19 cellular contexts compared by ENCODE assay signal in the genomic region with DNA sequence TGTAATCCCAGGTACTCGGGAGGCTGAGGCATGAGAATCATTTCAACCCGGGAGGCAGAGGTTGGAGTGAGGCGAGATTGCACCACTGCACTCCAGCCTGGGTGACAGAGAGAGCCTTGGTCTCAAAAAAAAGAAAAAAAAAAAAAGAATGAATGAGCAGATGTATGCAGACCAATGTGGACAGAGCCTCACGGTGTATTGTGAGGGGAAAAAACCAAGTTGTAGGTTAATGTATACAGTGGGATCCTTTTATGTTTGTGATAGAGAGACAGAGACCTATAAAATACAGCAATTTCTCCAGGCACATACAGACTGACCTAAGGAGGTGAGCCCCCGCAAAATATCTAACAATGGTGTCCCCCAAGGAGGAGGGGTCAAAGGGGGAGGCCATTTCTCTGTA. TPM values are rescaled to one million over a fixed set of nuclear protein-coding genes. Genes with fewer than 3 reads are reported as not detected.
DNase-seq lines count a peak whose midpoint lies in the region; ATAC-seq and TF ChIP-seq lines count a peak whose summit lies in the region.
"Had no signal": no experiment of that assay in that cellular context is flagged by ENCODE, and none has a peak within 500 bp of the region (broad histone marks: within the 10 kb centered on the region; RNA-seq: fewer than 3 reads in every experiment).

No MANE protein-coding gene starts in this region.

- H3K9me3 ChIP-seq in heart right ventricle = no peaks in the 10 kb centered on the region
- no peaks in the 10 kb centered on the region for H3K9me3 ChIP-seq in osteoblast (ENCODE audit: low read depth, low read length)
- no peaks in the 10 kb centered on the region for H3K9me3 ChIP-seq in upper lobe of right lung
- H3K9me3 ChIP-seq: mucosa of descending colon had no signal

- intact Hi-C loops in heart right ventricle (cut with DNase I) (no loop called here), Right ventricle myocardium inferior (cut with DNase I) (no loop called here), upper lobe of right lung (cut with DNase I) (no loop called here)
- intact Hi-C loops in dendritic cell treated with granulocyte-macrophage colony-stimulating factor and Interleukin-4, amounts not matched to agents 40 ng/mL and 50 ng/mL, for 4 days (cut with micrococcal nuclease) = no loop called here

- H3K27me3 Mint-ChIP-seq in dendritic cell treated with granulocyte-macrophage colony-stimulating factor and Interleukin-4, amounts not matched to agents 40 ng/mL and 50 ng/mL, for 4 days = peaks cover 2% of the 10 kb centered on the region
- H3K27me3 Mint-ChIP-seq: type B pancreatic cell had no signal

- WGBS in heart right ventricle, 2 donors = 89 to 91% methylated on average over 5 of the region's 5 CpGs

- H3K4me3 Mint-ChIP-seq in dendritic cell treated with granulocyte-macrophage colony-stimulating factor and Interleukin-4, amounts not matched to agents 40 ng/mL and 50 ng/mL, for 4 days = no peak overlapping the region
- H3K4me3 Mint-ChIP-seq: CD4-positive, CD25-positive, alpha-beta regulatory T cell; type B pancreatic cell had no signal

- H3K27me3 ChIP-seq in heart right ventricle (no peaks in the 10 kb centered on the region), osteoblast (ENCODE audit: insufficient read depth, low read length) (no peaks in the 10 kb centered on the region), upper lobe of right lung (no peaks in the 10 kb centered on the region)
- H3K27me3 ChIP-seq: dorsolateral prefrontal cortex had no signal

- H3K4me1 ChIP-seq in heart right ventricle (peaks cover 35 to 93% (median 87%) of the 10 kb centered on the region in 9 donors), osteoblast (ENCODE audit: insufficient read depth, low read length) (peaks cover 46% of the 10 kb centered on the region), upper lobe of right lung (peaks cover 66% of the 10 kb centered on the region)

- H3K27ac ChIP-seq in heart right ventricle = peak overlapping the region in 9 of 10 donors; percentile 71 to 96 (median 92)
- H3K27ac ChIP-seq in osteoblast (ENCODE audit: low read depth, low read length) = peak overlapping the region; percentile 92
- peak overlapping the region; percentile 66 for H3K27ac ChIP-seq in upper lobe of right lung

- H3K79me2 ChIP-seq in osteoblast (ENCODE audit: insufficient read depth, low read length) = no peaks in the 10 kb centered on the region

- H3K4me2 ChIP-seq in osteoblast (ENCODE audit: insufficient read depth, low read length) = no peak overlapping the region
- H3K4me2 ChIP-seq: smooth muscle cell had no signal

- TF ChIP-seq CTCF in heart right ventricle (IDR thresholded peaks at IDR 0.05) (no peak), osteoblast (IDR thresholded peaks at IDR 0.05; ENCODE audit: extremely low read depth, low read depth, low read length) (no peak), upper lobe of right lung (IDR thresholded peaks at IDR 0.05) (no peak)

- peaks cover 2% of the 10 kb centered on the region for H4K20me1 ChIP-seq in osteoblast (ENCODE audit: insufficient read depth, low read length)

- H3K36me3 Mint-ChIP-seq in dendritic cell treated with granulocyte-macrophage colony-stimulating factor and Interleukin-4, amounts not matched to agents 40 ng/mL and 50 ng/mL, for 4 days (ENCODE audit: low read depth) = peaks cover 6% of the 10 kb centered on the region
- H3K36me3 Mint-ChIP-seq: activated naive CD4-positive, alpha-beta T cell treated with anti-CD3 and anti-CD28 coated beads, Interleukin-2, amount 50 U/mL, for 72 hours; CD4-positive, CD25-positive, alpha-beta regulatory T cell; type B pancreatic cell had no signal

- H3K9me3 Mint-ChIP-seq in dendritic cell treated with granulocyte-macrophage colony-stimulating factor and Interleukin-4, amounts not matched to agents 40 ng/mL and 50 ng/mL, for 4 days = no peaks in the 10 kb centered on the region
- H3K9me3 Mint-ChIP-seq: activated CD4-positive, alpha-beta memory T cell treated with anti-CD3 and anti-CD28 coated beads, Interleukin-2, amount 10 ng/mL, durations not matched to agents 7 days and 5 days; activated naive CD4-positive, alpha-beta T cell treated with anti-CD3 and anti-CD28 coated beads, Interleukin-2, amount 50 U/mL, for 72 hours; CD4-positive, CD25-positive, alpha-beta regulatory T cell; type B pancreatic cell had no signal

- H3K4me3 ChIP-seq in heart right ventricle (no peak overlapping the region), osteoblast (ENCODE audit: insufficient read depth, low read length) (no peak overlapping the region), upper lobe of right lung (no peak overlapping the region)
- H3K4me3 ChIP-seq: dorsolateral prefrontal cortex, mucosa of descending colon, smooth muscle cell had no signal

- ATAC-seq in heart right ventricle (no peak), Right ventricle myocardium inferior (no peak), upper lobe of right lung (no peak), HG03457 (IDR thresholded peaks at IDR 0.05; ENCODE audit: unreplicated experiment) (no peak), GM19395 (IDR thresholded peaks at IDR 0.05; ENCODE audit: unreplicated experiment) (no peak), esophagus mucosa (no peak)

- no peak overlapping the region for H2AFZ ChIP-seq in osteoblast (ENCODE audit: low read length)

- DNase-seq in heart right ventricle (no peak), Right ventricle myocardium inferior (ENCODE audit: missing footprints) (no peak), osteoblast (ENCODE audit: insufficient read length, low spot score, missing footprints) (no peak), upper lobe of right lung (no peak)
- DNase-seq: activated CD4-positive, alpha-beta memory T cell treated with anti-CD3 and anti-CD28 coated beads, Interleukin-2, amount 10 ng/mL, durations not matched to agents 7 days and 5 days; CD4-positive, CD25-positive, alpha-beta regulatory T cell; islet precursor cell; KG1; NCI-H2081 treated with DMSO at 0.1 percent for 48 hours; NCI-H526 had no signal

- peaks cover 48% of the 10 kb centered on the region for H3K4me1 Mint-ChIP-seq in dendritic cell treated with granulocyte-macrophage colony-stimulating factor and Interleukin-4, amounts not matched to agents 40 ng/mL and 50 ng/mL, for 4 days (ENCODE audit: low read depth)

- H3K36me3 ChIP-seq in heart right ventricle (peaks cover 0 to 83% (median 52%) of the 10 kb centered on the region in 9 donors), osteoblast (ENCODE audit: insufficient read depth, low read length) (peaks cover 89% of the 10 kb centered on the region), upper lobe of right lung (peaks cover 76% of the 10 kb centered on the region)

- H3K27ac Mint-ChIP-seq in dendritic cell treated with granulocyte-macrophage colony-stimulating factor and Interleukin-4, amounts not matched to agents 40 ng/mL and 50 ng/mL, for 4 days = peak overlapping the region; percentile 79
- H3K27ac Mint-ChIP-seq: activated CD4-positive, alpha-beta memory T cell treated with anti-CD3 and anti-CD28 coated beads, Interleukin-2, amount 10 ng/mL, durations not matched to agents 7 days and 5 days; type B pancreatic cell had no signal

RNA-seq across cellular contexts. Expression of gene TGM2, which starts 11.7 kb away (rescaled TPM):
- total RNA-seq in heart right ventricle (100 to 1,000 TPM; 279 to 993 (median 472) TPM), Right ventricle myocardium inferior (581 TPM), osteoblast (78.2 and 137 TPM in 2 replicates), upper lobe of right lung (562 TPM), esophagus mucosa (9.6 TPM)
- 100 to 1,000 TPM; 146 to 475 TPM for polyA plus RNA-seq in heart right ventricle
- total RNA-seq: CD4-positive, CD25-positive, alpha-beta regulatory T cell had no signal
